ENCODE assay signal across 1 cellular context in the genomic region with DNA sequence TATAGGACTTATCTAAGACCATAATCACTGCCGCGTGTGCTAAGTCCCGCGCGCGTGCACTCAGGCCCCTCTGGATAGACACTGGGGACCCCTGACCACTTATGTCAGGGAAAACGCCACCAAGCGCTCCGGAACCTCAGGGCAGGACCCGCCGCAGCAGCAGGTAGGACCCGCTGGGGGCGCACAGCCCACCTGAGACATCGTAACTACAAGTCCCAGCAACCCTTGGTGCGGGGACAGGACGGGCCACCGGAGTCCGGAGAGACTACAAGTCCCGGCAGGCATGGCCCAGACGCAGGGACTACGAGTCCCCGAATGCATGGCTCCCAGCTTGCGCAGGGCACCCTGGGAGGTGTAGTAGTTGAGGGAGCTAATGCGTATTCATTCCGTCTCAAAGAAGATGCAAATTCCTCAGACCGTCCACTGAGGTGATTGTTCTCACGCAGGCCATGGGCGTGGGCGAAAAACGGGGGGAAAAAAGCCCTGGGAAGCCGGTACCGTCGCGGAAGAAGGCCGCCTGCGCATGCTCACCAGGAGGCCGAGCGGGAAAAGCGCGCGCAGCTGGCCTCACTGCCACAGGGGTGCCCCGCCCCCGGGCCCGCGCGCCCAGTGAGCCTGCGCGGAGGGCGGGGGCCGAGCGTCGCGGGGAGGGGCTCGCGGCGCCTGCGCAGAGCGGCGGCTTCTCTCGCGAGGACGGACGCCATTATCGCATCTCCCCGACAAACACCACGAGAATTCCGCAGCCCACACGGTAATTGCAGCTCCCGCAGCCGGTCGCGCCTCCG.
TF ChIP-seq lines count a peak whose summit lies in the region.

A gene with protein sequence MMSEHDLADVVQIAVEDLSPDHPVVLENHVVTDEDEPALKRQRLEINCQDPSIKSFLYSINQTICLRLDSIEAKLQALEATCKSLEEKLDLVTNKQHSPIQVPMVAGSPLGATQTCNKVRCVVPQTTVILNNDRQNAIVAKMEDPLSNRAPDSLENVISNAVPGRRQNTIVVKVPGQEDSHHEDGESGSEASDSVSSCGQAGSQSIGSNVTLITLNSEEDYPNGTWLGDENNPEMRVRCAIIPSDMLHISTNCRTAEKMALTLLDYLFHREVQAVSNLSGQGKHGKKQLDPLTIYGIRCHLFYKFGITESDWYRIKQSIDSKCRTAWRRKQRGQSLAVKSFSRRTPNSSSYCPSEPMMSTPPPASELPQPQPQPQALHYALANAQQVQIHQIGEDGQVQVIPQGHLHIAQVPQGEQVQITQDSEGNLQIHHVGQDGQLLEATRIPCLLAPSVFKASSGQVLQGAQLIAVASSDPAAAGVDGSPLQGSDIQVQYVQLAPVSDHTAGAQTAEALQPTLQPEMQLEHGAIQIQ (plus strand): TSS at position 670 of the 785 bp plus-strand sequence. CDS start 23,682 bp downstream, outside the sequence.

TF ChIP-seq in K562, 482 proteins besides CTCF, POLR2A, EP300 and RAD21 (continued from another document and continues in another):
- TF ChIP-seq HMGXB4 (CRISPR knock-in tag; IDR thresholded peaks at IDR 0.05) = peak; percentile 54; the same call in 1 of the 2 replicates
- peak; percentile 82 for TF ChIP-seq MAX (CRISPR knock-in tag; IDR thresholded peaks at IDR 0.05)
- peak; percentile 99 for TF ChIP-seq ZNF766 (CRISPR knock-in tag; conservative IDR thresholded peaks at IDR 0.05)
- peak; percentile 49; the same call in 1 of the 2 replicates for TF ChIP-seq ZFP1 (CRISPR knock-in tag; IDR thresholded peaks at IDR 0.05)
- TF ChIP-seq, protein P1, sequence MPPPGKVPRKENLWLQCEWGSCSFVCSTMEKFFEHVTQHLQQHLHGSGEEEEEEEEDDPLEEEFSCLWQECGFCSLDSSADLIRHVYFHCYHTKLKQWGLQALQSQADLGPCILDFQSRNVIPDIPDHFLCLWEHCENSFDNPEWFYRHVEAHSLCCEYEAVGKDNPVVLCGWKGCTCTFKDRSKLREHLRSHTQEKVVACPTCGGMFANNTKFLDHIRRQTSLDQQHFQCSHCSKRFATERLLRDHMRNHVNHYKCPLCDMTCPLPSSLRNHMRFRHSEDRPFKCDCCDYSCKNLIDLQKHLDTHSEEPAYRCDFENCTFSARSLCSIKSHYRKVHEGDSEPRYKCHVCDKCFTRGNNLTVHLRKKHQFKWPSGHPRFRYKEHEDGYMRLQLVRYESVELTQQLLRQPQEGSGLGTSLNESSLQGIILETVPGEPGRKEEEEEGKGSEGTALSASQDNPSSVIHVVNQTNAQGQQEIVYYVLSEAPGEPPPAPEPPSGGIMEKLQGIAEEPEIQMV (tag; conservative IDR thresholded peaks at IDR 0.05; ENCODE audit: low read depth) = 0 out of 2 replicates have a peak, but pooled peaks have one; percentile 43
- no peak for TF ChIP-seq HMG20B (CRISPR knock-in tag; IDR thresholded peaks at IDR 0.05)
- TF ChIP-seq, protein P2, sequence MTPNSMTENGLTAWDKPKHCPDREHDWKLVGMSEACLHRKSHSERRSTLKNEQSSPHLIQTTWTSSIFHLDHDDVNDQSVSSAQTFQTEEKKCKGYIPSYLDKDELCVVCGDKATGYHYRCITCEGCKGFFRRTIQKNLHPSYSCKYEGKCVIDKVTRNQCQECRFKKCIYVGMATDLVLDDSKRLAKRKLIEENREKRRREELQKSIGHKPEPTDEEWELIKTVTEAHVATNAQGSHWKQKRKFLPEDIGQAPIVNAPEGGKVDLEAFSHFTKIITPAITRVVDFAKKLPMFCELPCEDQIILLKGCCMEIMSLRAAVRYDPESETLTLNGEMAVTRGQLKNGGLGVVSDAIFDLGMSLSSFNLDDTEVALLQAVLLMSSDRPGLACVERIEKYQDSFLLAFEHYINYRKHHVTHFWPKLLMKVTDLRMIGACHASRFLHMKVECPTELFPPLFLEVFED (CRISPR knock-in tag; conservative IDR thresholded peaks at IDR 0.05) = 0 out of 2 replicates have a peak, but pooled peaks have one; percentile 65
- TF ChIP-seq SMARCE1 (IDR thresholded peaks at IDR 0.05) = peak; percentile 52; the same call in 1 of the 2 replicates
- TF ChIP-seq ZC3H11A (IDR thresholded peaks at IDR 0.05; ENCODE audit: low read depth, low read length) = peak; percentile 86
- no peak for TF ChIP-seq FOXK2 (conservative IDR thresholded peaks at IDR 0.05 in 1 of 2, IDR thresholded peaks at IDR 0.05 in 1 of 2; ENCODE audit: low read depth in 2 of 2)
- no peak for TF ChIP-seq ZZZ3 (IDR thresholded peaks at IDR 0.05)
- peak; percentile 90 for TF ChIP-seq ELF1 (tag; IDR thresholded peaks at IDR 0.05)
- TF ChIP-seq ZNF354B (CRISPR knock-in tag; IDR thresholded peaks at IDR 0.05) = no peak
- peak; percentile 97 for TF ChIP-seq MEIS2 (IDR thresholded peaks at IDR 0.05; ENCODE audit: partially characterized antibody)
- no peak for TF ChIP-seq PTTG1 (tag; IDR thresholded peaks at IDR 0.05; ENCODE audit: low read depth)
- no peak for TF ChIP-seq NCOA4 (IDR thresholded peaks at IDR 0.05; ENCODE audit: partially characterized antibody)
- TF ChIP-seq ETV6 (IDR thresholded peaks at IDR 0.05; ENCODE audit: borderline replicate concordance in 1 of 2, low read depth in 2 of 2, low read length in 1 of 2) = 0 out of 4 replicates have a peak, but pooled peaks of 1 of the 2 experiments have one; percentile 10
- no peak for TF ChIP-seq ETV6 (CRISPR knock-in tag; IDR thresholded peaks at IDR 0.05; ENCODE audit: borderline replicate concordance)
- TF ChIP-seq CAMTA2 (CRISPR knock-in tag; conservative IDR thresholded peaks at IDR 0.05) = no peak
- TF ChIP-seq IRF2 (CRISPR knock-in tag; IDR thresholded peaks at IDR 0.05) = no peak
- TF ChIP-seq ERF (CRISPR knock-in tag; IDR thresholded peaks at IDR 0.05) = peak; percentile 95; the same call in 1 of the 2 replicates
- TF ChIP-seq SMARCA5 (IDR thresholded peaks at IDR 0.05) = no peak
- TF ChIP-seq U2AF1 (optimal IDR thresholded peaks at IDR 0.05; ENCODE audit: low read depth, low read length) = no peak
- 0 out of 2 replicates have a peak, but pooled peaks have one; percentile 35 for TF ChIP-seq ZNF445 (CRISPR knock-in tag; IDR thresholded peaks at IDR 0.05; ENCODE audit: low read depth)
- TF ChIP-seq, protein P3, sequence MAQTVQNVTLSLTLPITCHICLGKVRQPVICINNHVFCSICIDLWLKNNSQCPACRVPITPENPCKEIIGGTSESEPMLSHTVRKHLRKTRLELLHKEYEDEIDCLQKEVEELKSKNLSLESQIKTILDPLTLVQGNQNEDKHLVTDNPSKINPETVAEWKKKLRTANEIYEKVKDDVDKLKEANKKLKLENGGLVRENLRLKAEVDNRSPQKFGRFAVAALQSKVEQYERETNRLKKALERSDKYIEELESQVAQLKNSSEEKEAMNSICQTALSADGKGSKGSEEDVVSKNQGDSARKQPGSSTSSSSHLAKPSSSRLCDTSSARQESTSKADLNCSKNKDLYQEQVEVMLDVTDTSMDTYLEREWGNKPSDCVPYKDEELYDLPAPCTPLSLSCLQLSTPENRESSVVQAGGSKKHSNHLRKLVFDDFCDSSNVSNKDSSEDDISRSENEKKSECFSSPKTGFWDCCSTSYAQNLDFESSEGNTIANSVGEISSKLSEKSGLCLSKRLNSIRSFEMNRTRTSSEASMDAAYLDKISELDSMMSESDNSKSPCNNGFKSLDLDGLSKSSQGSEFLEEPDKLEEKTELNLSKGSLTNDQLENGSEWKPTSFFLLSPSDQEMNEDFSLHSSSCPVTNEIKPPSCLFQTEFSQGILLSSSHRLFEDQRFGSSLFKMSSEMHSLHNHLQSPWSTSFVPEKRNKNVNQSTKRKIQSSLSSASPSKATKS (CRISPR knock-in tag; IDR thresholded peaks at IDR 0.05) = no peak
- TF ChIP-seq FOXP1 (CRISPR knock-in tag; IDR thresholded peaks at IDR 0.05) = peak; percentile 93; the same call in 1 of the 2 replicates
- TF ChIP-seq, protein P4, sequence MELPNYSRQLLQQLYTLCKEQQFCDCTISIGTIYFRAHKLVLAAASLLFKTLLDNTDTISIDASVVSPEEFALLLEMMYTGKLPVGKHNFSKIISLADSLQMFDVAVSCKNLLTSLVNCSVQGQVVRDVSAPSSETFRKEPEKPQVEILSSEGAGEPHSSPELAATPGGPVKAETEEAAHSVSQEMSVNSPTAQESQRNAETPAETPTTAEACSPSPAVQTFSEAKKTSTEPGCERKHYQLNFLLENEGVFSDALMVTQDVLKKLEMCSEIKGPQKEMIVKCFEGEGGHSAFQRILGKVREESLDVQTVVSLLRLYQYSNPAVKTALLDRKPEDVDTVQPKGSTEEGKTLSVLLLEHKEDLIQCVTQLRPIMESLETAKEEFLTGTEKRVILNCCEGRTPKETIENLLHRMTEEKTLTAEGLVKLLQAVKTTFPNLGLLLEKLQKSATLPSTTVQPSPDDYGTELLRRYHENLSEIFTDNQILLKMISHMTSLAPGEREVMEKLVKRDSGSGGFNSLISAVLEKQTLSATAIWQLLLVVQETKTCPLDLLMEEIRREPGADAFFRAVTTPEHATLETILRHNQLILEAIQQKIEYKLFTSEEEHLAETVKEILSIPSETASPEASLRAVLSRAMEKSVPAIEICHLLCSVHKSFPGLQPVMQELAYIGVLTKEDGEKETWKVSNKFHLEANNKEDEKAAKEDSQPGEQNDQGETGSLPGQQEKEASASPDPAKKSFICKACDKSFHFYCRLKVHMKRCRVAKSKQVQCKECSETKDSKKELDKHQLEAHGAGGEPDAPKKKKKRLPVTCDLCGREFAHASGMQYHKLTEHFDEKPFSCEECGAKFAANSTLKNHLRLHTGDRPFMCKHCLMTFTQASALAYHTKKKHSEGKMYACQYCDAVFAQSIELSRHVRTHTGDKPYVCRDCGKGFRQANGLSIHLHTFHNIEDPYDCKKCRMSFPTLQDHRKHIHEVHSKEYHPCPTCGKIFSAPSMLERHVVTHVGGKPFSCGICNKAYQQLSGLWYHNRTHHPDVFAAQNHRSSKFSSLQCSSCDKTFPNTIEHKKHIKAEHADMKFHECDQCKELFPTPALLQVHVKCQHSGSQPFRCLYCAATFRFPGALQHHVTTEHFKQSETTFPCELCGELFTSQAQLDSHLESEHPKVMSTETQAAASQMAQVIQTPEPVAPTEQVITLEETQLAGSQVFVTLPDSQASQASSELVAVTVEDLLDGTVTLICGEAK (IDR thresholded peaks at IDR 0.05) = peak; percentile 93
- TF ChIP-seq, protein P4 (CRISPR knock-in tag; IDR thresholded peaks at IDR 0.05) = no peak
- TF ChIP-seq SMAD1 (IDR thresholded peaks at IDR 0.05; ENCODE audit: low read depth, low read length, partially characterized antibody) = no peak
- peak; percentile 44; the same call in 1 of the 2 replicates for TF ChIP-seq ZNF79 (CRISPR knock-in tag; IDR thresholded peaks at IDR 0.05; ENCODE audit: low read depth)
- peak; percentile 88 for TF ChIP-seq GMEB1 (CRISPR knock-in tag; IDR thresholded peaks at IDR 0.05)
- peak; percentile 59; the same call in 1 of the 2 replicates for TF ChIP-seq ZNF12 (CRISPR knock-in tag; IDR thresholded peaks at IDR 0.05)
- TF ChIP-seq NR4A1 (CRISPR knock-in tag; IDR thresholded peaks at IDR 0.05) = no peak
- TF ChIP-seq NR4A1 (tag; IDR thresholded peaks at IDR 0.05) = peak; percentile 89
- no peak for TF ChIP-seq PTBP1 (IDR thresholded peaks at IDR 0.05; ENCODE audit: low read depth, low read length)
- peak; percentile 88 for TF ChIP-seq HNRNPLL (IDR thresholded peaks at IDR 0.05; ENCODE audit: low read depth, low read length, poor library complexity, severe bottlenecking)
- no peak for TF ChIP-seq SLC30A9 (CRISPR knock-in tag; IDR thresholded peaks at IDR 0.05)
- peak; percentile 78 for TF ChIP-seq TCFL5 (CRISPR knock-in tag; conservative IDR thresholded peaks at IDR 0.05)
